Comparison of ENCODE assay signal across 16 cellular contexts in genomic region chr12:46361667-46362034, GRCh38. TPM values are rescaled to one million over a fixed set of nuclear protein-coding genes. Genes with fewer than 3 reads are reported as not detected.
DNase-seq lines count a peak whose midpoint lies in the region; ATAC-seq and TF ChIP-seq lines count a peak whose summit lies in the region.
"Had no signal": no experiment of that assay in that cellular context is flagged by ENCODE, and none has a peak within 500 bp of the region (broad histone marks: within the 10 kb centered on the region; RNA-seq: fewer than 3 reads in every experiment).

No MANE protein-coding gene starts in this region.

- POLR2A ChIA-PET in CD4-positive, alpha-beta memory T cell (lab: Charles Lee; ENCODE audit: partially characterized antibody), result interaction anchor here (2.3 kb wide), 1 partner anchor 9 kb away, joined by 14 read pairs; no protein-coding TSS in a partner anchor
- POLR2A ChIA-PET in naive thymus-derived CD8-positive, alpha-beta T cell (lab: Charles Lee), result no interaction called here

- DNase-seq in CD4-positive, alpha-beta memory T cell, result no peak
- DNase-seq in adipocyte (ENCODE audit: low read depth) (no peak), left ventricle myocardium superior (no peak), GOT3 (lab: John Stamatoyannopoulos, UW) (no peak)
- DNase-seq in naive thymus-derived CD8-positive, alpha-beta T cell, result no peak
- DNase-seq: activated T-cell treated with anti-CD3 and anti-CD28 coated beads, Interleukin-2, amount 50 U/mL, for 4 hours; Caco-2; IMR-90; NCI-H1694 treated with DMSO at 0.1 percent for 48 hours; NCI-H69; nucleus accumbens; small intestine had no signal

- H3K36me3 Mint-ChIP-seq in CD4-positive, alpha-beta memory T cell, result peaks cover 65 to 79% of the 10 kb centered on the region in 2 donors
- H3K36me3 Mint-ChIP-seq in naive thymus-derived CD8-positive, alpha-beta T cell, result peaks cover 15 to 83% (median 51%) of the 10 kb centered on the region in 3 donors

- peaks cover 11% of the 10 kb centered on the region; the same call in 1 of the 2 replicates for H3K79me2 ChIP-seq in KMS-11 (ENCODE audit: insufficient read depth, low read depth)

- H3K27ac ChIP-seq in CD4-positive, alpha-beta memory T cell (ENCODE audit: low read depth, low read length), result no peak overlapping the region
- H3K27ac ChIP-seq in KMS-11, result peak overlapping the region; percentile 19; the same call in 1 of the 2 replicates

- ATAC-seq in naive thymus-derived CD8-positive, alpha-beta T cell, result no peak
- ATAC-seq in left ventricle myocardium superior (no peak), GM21515 (IDR thresholded peaks at IDR 0.05; ENCODE audit: unreplicated experiment) (no peak), HG03469 (IDR thresholded peaks at IDR 0.05; ENCODE audit: unreplicated experiment) (no peak)

- no peaks in the 10 kb centered on the region for H3K9me3 Mint-ChIP-seq in CD4-positive, alpha-beta memory T cell
- no peaks in the 10 kb centered on the region for H3K9me3 Mint-ChIP-seq in naive thymus-derived CD8-positive, alpha-beta T cell
- H3K9me3 Mint-ChIP-seq: activated T-cell treated with anti-CD3 and anti-CD28 coated beads, Interleukin-2, amount 50 U/mL, for 4 hours; brain had no signal

- no peaks in the 10 kb centered on the region for H3K9me3 ChIP-seq in CD4-positive, alpha-beta memory T cell (ENCODE audit: control insufficient read depth in 1 of 2, low read length in 2 of 2)
- no peaks in the 10 kb centered on the region for H3K9me3 ChIP-seq in adipocyte (ENCODE audit: control insufficient read depth, low read length)
- H3K9me3 ChIP-seq: Caco-2 had no signal

- H3K27me3 ChIP-seq in CD4-positive, alpha-beta memory T cell (ENCODE audit: insufficient read depth, low read length), result no peaks in the 10 kb centered on the region
- H3K27me3 ChIP-seq in KMS-11 (ENCODE audit: insufficient read depth, low read depth), result 0 out of 2 replicates have a peak, but pooled peaks cover 3% of the 10 kb centered on the region
- no peaks in the 10 kb centered on the region for H3K27me3 ChIP-seq in adipocyte (replicated peaks; ENCODE audit: control insufficient read depth, insufficient read depth, low read length)

- H3K27me3 Mint-ChIP-seq in CD4-positive, alpha-beta memory T cell, result no peaks in the 10 kb centered on the region
- no peaks in the 10 kb centered on the region for H3K27me3 Mint-ChIP-seq in naive thymus-derived CD8-positive, alpha-beta T cell
- H3K27me3 Mint-ChIP-seq: brain had no signal

- H3K36me3 ChIP-seq in CD4-positive, alpha-beta memory T cell (ENCODE audit: insufficient read depth, low read length), result peaks cover 69% of the 10 kb centered on the region
- H3K36me3 ChIP-seq in KMS-11 (ENCODE audit: insufficient read depth) (peaks cover 51% of the 10 kb centered on the region; the same call in 1 of the 2 replicates), adipocyte (ENCODE audit: control insufficient read depth, insufficient read depth, low read length, severe bottlenecking) (peaks cover 83% of the 10 kb centered on the region)

- peaks cover 39% of the 10 kb centered on the region for H3K4me1 ChIP-seq in CD4-positive, alpha-beta memory T cell (ENCODE audit: insufficient read depth, low read length)
- peaks cover 87% of the 10 kb centered on the region for H3K4me1 ChIP-seq in KMS-11 (ENCODE audit: low read depth, poor library complexity, severe bottlenecking)
- H3K4me1 ChIP-seq in adipocyte (ENCODE audit: control insufficient read depth, insufficient read depth, low read length), result peaks cover 71% of the 10 kb centered on the region

- H3K4me1 Mint-ChIP-seq in CD4-positive, alpha-beta memory T cell, result peaks cover 11 to 61% (median 41%) of the 10 kb centered on the region in 4 donors
- H3K4me1 Mint-ChIP-seq in naive thymus-derived CD8-positive, alpha-beta T cell, result peaks cover 24 to 64% (median 59%) of the 10 kb centered on the region in 4 donors

- intact Hi-C loops in CD4-positive, alpha-beta memory T cell (cut with micrococcal nuclease), result no loop called here
- intact Hi-C loops in left ventricle myocardium superior (cut with micrococcal nuclease), result no loop called here

- no peak overlapping the region for H3K4me3 ChIP-seq in CD4-positive, alpha-beta memory T cell (ENCODE audit: low read length in 2 of 2)
- H3K4me3 ChIP-seq in KMS-11 (IDR thresholded peaks at IDR 0.05; ENCODE audit: insufficient read depth, low read depth, low read length), result no peak overlapping the region
- H3K4me3 ChIP-seq in adipocyte (ENCODE audit: low read length), result peak overlapping the region; percentile 97

- no peak for TF ChIP-seq CTCF in KMS-11 (conservative IDR thresholded peaks at IDR 0.05; ENCODE audit: low read depth, low read length)

- H2AFZ ChIP-seq in KMS-11 (ENCODE audit: low read depth), result no peak overlapping the region

- peak overlapping the region; percentile 29 for H3K4me2 ChIP-seq in KMS-11

- H3K9ac ChIP-seq in KMS-11 (no peak overlapping the region), adipocyte (ENCODE audit: low read length) (peak overlapping the region; percentile 99)

- CTCF ChIA-PET in CD4-positive, alpha-beta memory T cell (lab: Charles Lee; ENCODE audit: partially characterized antibody), result no interaction called here

- peak overlapping the region in 2 of 8 donors; percentile 9 to 31 for H3K4me3 Mint-ChIP-seq in CD4-positive, alpha-beta memory T cell
- peak overlapping the region in 6 of 10 donors; percentile 1 to 56 (median 16) for H3K4me3 Mint-ChIP-seq in naive thymus-derived CD8-positive, alpha-beta T cell
- H3K4me3 Mint-ChIP-seq: activated T-cell treated with anti-CD3 and anti-CD28 coated beads, Interleukin-2, amount 50 U/mL, for 4 hours; brain had no signal

- peaks cover 8% of the 10 kb centered on the region; the same call in 1 of the 2 replicates for H4K20me1 ChIP-seq in KMS-11 (ENCODE audit: insufficient read depth)

- peak overlapping the region in 6 of 7 donors; percentile 3 to 33 (median 8) for H3K27ac Mint-ChIP-seq in CD4-positive, alpha-beta memory T cell
- peak overlapping the region in 9 of 10 donors; percentile 3 to 85 (median 69) for H3K27ac Mint-ChIP-seq in naive thymus-derived CD8-positive, alpha-beta T cell
- H3K27ac Mint-ChIP-seq: brain had no signal

RNA-seq across cellular contexts. Expression of gene SLC38A2, which starts 10.9 kb away (rescaled TPM):
- total RNA-seq in CD4-positive, alpha-beta memory T cell, result 100 to 1,000 TPM; 200 to 208 TPM
- polyA plus RNA-seq in CD4-positive, alpha-beta memory T cell, result 10 to 100 TPM; 46.8 to 73.6 TPM
- 100 to 1,000 TPM; 351 to 368 TPM for total RNA-seq in naive thymus-derived CD8-positive, alpha-beta T cell
- 10 to 100 TPM; 52.0 to 96.1 (median 57.4) TPM for polyA plus RNA-seq in naive thymus-derived CD8-positive, alpha-beta T cell
- total RNA-seq in left ventricle myocardium superior, result 165 TPM
